ENCODE assay signal across 8 cellular contexts in genomic region chr1:150548632-150549495, GRCh38. TPM values are rescaled to one million over a fixed set of nuclear protein-coding genes. Genes with fewer than 3 reads are reported as not detected.
A peak's percentile ranks its signal among the peaks of the same experiment; 100 is the strongest.
DNase-seq lines count a peak whose midpoint lies in the region; ATAC-seq lines count a peak whose summit lies in the region.

Gene ADAMTSL4 (plus strand): TSS chr1:150549408. CDS start chr1:150552289, 2,881 bp downstream.

- no peak within 1 kb of the TSS for H4K91ac ChIP-seq in neuronal stem cell (ENCODE audit: low read depth, low read length, poor library complexity)

- no peaks in the 10 kb centered on the region for H3K9me3 ChIP-seq in HAP-1
- H3K9me3 ChIP-seq in neuronal stem cell (replicated peaks in 1 of 2; ENCODE audit: control insufficient read depth in 2 of 2, insufficient read depth in 1 of 2, low read depth in 1 of 2, low read length in 2 of 2) = no peaks in the 10 kb centered on the region

- peak within 1 kb of the TSS; percentile 79 for H2AK5ac ChIP-seq in neuronal stem cell (ENCODE audit: low read depth, low read length)

- H3K4me1 ChIP-seq in HAP-1 = peaks cover 9% of the 10 kb centered on the region
- peaks cover 9 to 13% of the 10 kb centered on the region in 2 donors for H3K4me1 ChIP-seq in neuronal stem cell (ENCODE audit: control insufficient read depth in 2 of 2, insufficient read depth in 1 of 2, low read depth in 1 of 2, low read length in 2 of 2)

- peak within 1 kb of the TSS; percentile 47 for H3K14ac ChIP-seq in neuronal stem cell (ENCODE audit: low read length)

- no peaks in the 10 kb centered on the region for H3K79me1 ChIP-seq in neuronal stem cell (ENCODE audit: low read depth, low read length)

- peak within 1 kb of the TSS; percentile 80 for H3K9ac ChIP-seq in neuronal stem cell (ENCODE audit: low read depth, low read length, poor library complexity)

- H3K36me3 ChIP-seq in HAP-1 (replicated peaks) = no peaks in the 10 kb centered on the region
- H3K36me3 ChIP-seq in neuronal stem cell (replicated peaks in 1 of 2; ENCODE audit: control insufficient read depth in 2 of 2, insufficient read depth in 2 of 2, low read length in 2 of 2) = no peaks in the 10 kb centered on the region

- H2BK15ac ChIP-seq in neuronal stem cell (ENCODE audit: low read length) = no peak within 1 kb of the TSS

- peak within 1 kb of the TSS; percentile 10 for H4K8ac ChIP-seq in neuronal stem cell (ENCODE audit: low read depth, low read length)

- peak within 1 kb of the TSS; percentile 78 for H2BK120ac ChIP-seq in neuronal stem cell (ENCODE audit: low read depth, low read length)

- H3K18ac ChIP-seq in neuronal stem cell (ENCODE audit: low read length) = peak within 1 kb of the TSS; percentile 92

- no peak within 1 kb of the TSS for H3K27ac ChIP-seq in neuronal stem cell (replicated peaks; ENCODE audit: low read length)

- H3K4me3 ChIP-seq in HAP-1 = peak within 1 kb of the TSS; percentile 39
- H3K4me3 ChIP-seq in neuronal stem cell (ENCODE audit: low read length in 2 of 2) = peak within 1 kb of the TSS; percentile 55 to 78

- peak within 1 kb of the TSS; percentile 98 for H3K4me2 ChIP-seq in neuronal stem cell (ENCODE audit: insufficient read depth, low read length, poor library complexity, severe bottlenecking)

- peak; percentile 99 for DNase-seq in DMS 273 treated with DMSO at 0.1 percent for 48 hours (lab: John Stamatoyannopoulos, UW)
- DNase-seq in HAP-1 (ENCODE audit: low spot score in 2 of 2) = peak; percentile 28 to 71
- peak; percentile 59 to 95 for DNase-seq in NCI-H526 (lab: John Stamatoyannopoulos, UW)
- DNase-seq in activated naive CD4-positive, alpha-beta T cell treated with Interleukin-2 at 50 U/mL for 16 hours = peak; percentile 40
- DNase-seq in glomerular visceral epithelial cell (ENCODE audit: extremely low spot score) = peak; percentile 80
- DNase-seq in neuronal stem cell (ENCODE audit: low spot score) = no peak
- DNase-seq in stimulated activated naive CD4-positive, alpha-beta T cell treated with Interleukin-2 at 50 U/mL for 16 hours (lab: John Stamatoyannopoulos, UW) = no peak

- ATAC-seq in HG03432 (IDR thresholded peaks at IDR 0.05; ENCODE audit: unreplicated experiment) = no peak

- no peak within 1 kb of the TSS for H3K4ac ChIP-seq in neuronal stem cell (ENCODE audit: low read length)

- H3K27me3 ChIP-seq in HAP-1 (ENCODE audit: low read depth) (no peaks in the 10 kb centered on the region), neuronal stem cell (ENCODE audit: control insufficient read depth in 3 of 3, insufficient read depth in 3 of 3, low read depth in 1 of 3, low read length in 3 of 3) (peaks cover 0 to 18% (median 0%) of the 10 kb centered on the region in 3 experiments)

- peak within 1 kb of the TSS; percentile 0 for H2BK5ac ChIP-seq in neuronal stem cell (ENCODE audit: low read length)

- in situ Hi-C loops in HAP-1 (cut with MboI; ENCODE audit: low sequenced_read_pairs) = no loop called here

- WGBS in neuronal stem cell (ENCODE audit: extremely low coverage in 2 of 2, insufficient read length in 2 of 2, insufficient replicate concordance in 1 of 2), 2 donors = no CpG with 5 or more reads among the region's 91 CpGs

- H2BK12ac ChIP-seq in neuronal stem cell (ENCODE audit: low read length) = no peak within 1 kb of the TSS

- peak within 1 kb of the TSS; percentile 77 for H3K23ac ChIP-seq in neuronal stem cell (ENCODE audit: low read depth, low read length, poor library complexity)

- H2AFZ ChIP-seq in neuronal stem cell (ENCODE audit: low read length) = peak within 1 kb of the TSS; percentile 93

RNA-seq across cellular contexts. Expression of gene ADAMTSL4, which starts in this region (rescaled TPM):
- polyA plus RNA-seq in neuronal stem cell (2013, experiment 1 of 2) = 0.14 TPM
- 0.17 TPM for polyA plus RNA-seq in neuronal stem cell (2013, experiment 2 of 2)

Comparison
In these comparisons a context has a peak if more than half of its experiments do, and no peak if none do; other contexts are left out.
1. DNase-seq: peak in DMS 273 treated with DMSO at 0.1 percent for 48 hours (single experiment), HAP-1 (2 of 2), NCI-H526 (2 of 2), activated naive CD4-positive, alpha-beta T cell treated with Interleukin-2 at 50 U/mL for 16 hours (single experiment) and glomerular visceral epithelial cell (single experiment); none in neuronal stem cell (single experiment) and stimulated activated naive CD4-positive, alpha-beta T cell treated with Interleukin-2 at 50 U/mL for 16 hours (single experiment).